Comparison of ENCODE assay signal across 17 cellular contexts in the genomic region with DNA sequence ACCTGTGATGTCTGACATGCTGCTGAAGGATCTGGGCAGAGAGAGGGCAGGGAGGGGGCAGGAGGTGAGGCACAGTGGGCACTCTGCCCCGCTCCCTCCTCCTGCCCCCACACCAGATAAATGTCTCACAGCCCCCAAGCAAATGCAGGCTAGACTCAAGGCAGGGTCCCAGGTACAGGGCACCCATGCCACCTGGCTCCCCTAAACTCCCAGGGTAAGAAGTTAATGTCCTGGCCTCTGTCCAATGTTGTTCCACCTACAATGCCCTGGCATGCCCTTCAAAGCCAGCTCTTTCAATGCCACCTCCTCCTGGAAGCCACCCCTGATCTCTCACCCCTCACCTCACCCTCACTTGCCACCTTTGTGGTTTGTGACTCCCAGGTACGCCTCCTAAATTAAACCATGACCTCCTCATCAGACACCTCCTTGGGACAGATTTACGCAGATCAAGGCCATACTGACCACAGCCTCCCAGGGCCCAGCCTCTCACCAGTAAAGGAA. TPM values are rescaled to one million over a fixed set of nuclear protein-coding genes. Genes with fewer than 3 reads are reported as not detected.
DNase-seq lines count a peak whose midpoint lies in the region; ATAC-seq and TF ChIP-seq lines count a peak whose summit lies in the region.
"Had no signal": no experiment of that assay in that cellular context is flagged by ENCODE, and none has a peak within 500 bp of the region (broad histone marks: within the 10 kb centered on the region; RNA-seq: fewer than 3 reads in every experiment).

No MANE protein-coding gene starts in this region.

- H2BK20ac ChIP-seq in IMR-90 (ENCODE audit: low read depth, low read length) = no peak overlapping the region

- H3K27ac ChIP-seq in IMR-90 (ENCODE audit: insufficient read depth, low read length) (no peak overlapping the region), colonic mucosa (peak overlapping the region; percentile 97), mucosa of rectum (ENCODE audit: low read depth in 2 of 2, low read length in 2 of 2) (peak overlapping the region; percentile 100), stomach smooth muscle (ENCODE audit: low read length) (peak overlapping the region; percentile 6), aorta (ENCODE audit: low read depth in 1 of 2, low read length in 2 of 2) (no peak overlapping the region)
- H3K27ac ChIP-seq: BLaER1, brain microvascular endothelial cell, foreskin keratinocyte had no signal

- H3K9me1 ChIP-seq in IMR-90 (ENCODE audit: insufficient read depth, low read length) = peaks cover 8% of the 10 kb centered on the region

- H3K9me3 ChIP-seq in IMR-90 (ENCODE audit: control insufficient read depth, insufficient read depth, low read length) (no peaks in the 10 kb centered on the region), colonic mucosa (no peaks in the 10 kb centered on the region), mucosa of rectum (ENCODE audit: control insufficient read depth in 2 of 2, low read length in 2 of 2) (no peaks in the 10 kb centered on the region), stomach smooth muscle (ENCODE audit: control insufficient read depth in 2 of 2, low read length in 2 of 2) (no peaks in the 10 kb centered on the region), aorta (ENCODE audit: control insufficient read depth, low read length) (no peaks in the 10 kb centered on the region)
- H3K9me3 ChIP-seq: BLaER1, HAP-1 had no signal

- H3K27me3 ChIP-seq in IMR-90 (ENCODE audit: control insufficient read depth, insufficient read depth, low read length) (no peaks in the 10 kb centered on the region), colonic mucosa (no peaks in the 10 kb centered on the region), mucosa of rectum (ENCODE audit: control insufficient read depth in 2 of 2, insufficient read depth in 2 of 2, low read length in 2 of 2) (no peaks in the 10 kb centered on the region), stomach smooth muscle (ENCODE audit: control insufficient read depth in 1 of 2, insufficient read depth in 2 of 2, low read length in 2 of 2) (peaks cover 10 to 17% of the 10 kb centered on the region in 2 donors), aorta (ENCODE audit: control insufficient read depth in 1 of 2, insufficient read depth in 2 of 2, low read length in 1 of 2) (no peaks in the 10 kb centered on the region)
- H3K27me3 ChIP-seq: BLaER1, brain microvascular endothelial cell, foreskin keratinocyte had no signal

- WGBS in IMR-90 (ENCODE audit: extremely low coverage in 2 of 2, insufficient read length in 1 of 2), 2 experiments = no CpG with 5 or more reads among the region's 3 CpGs
- 93 to 100% methylated on average over 2 to 3 of the region's 3 CpGs for whole genome bisulfite sequencing in aorta, 2 donors

- peaks cover 0 to 13% of the 10 kb centered on the region in 2 experiments; a peak in 2 of 4 replicates for H3K79me1 ChIP-seq in IMR-90 (ENCODE audit: low read depth in 1 of 2, low read length in 2 of 2)

- H3K14ac ChIP-seq in IMR-90 (replicated peaks; ENCODE audit: low read depth, low read length) = no peak overlapping the region

- no peak for DNase-seq in IMR-90
- DNase-seq in colonic mucosa = no peak
- DNase-seq in stimulated activated naive CD4-positive, alpha-beta T cell treated with Interleukin-2 at 50 U/mL for 16 hours (lab: John Stamatoyannopoulos, UW) = no peak
- no peak for DNase-seq in activated naive CD4-positive, alpha-beta T cell (lab: John Stamatoyannopoulos, UW)
- DNase-seq in aorta = no peak
- DNase-seq: brain microvascular endothelial cell; DMS79; effector CD4-positive, alpha-beta T cell; foreskin keratinocyte; mesendoderm; NCI-H2081 had no signal

- H3K9ac ChIP-seq in IMR-90 (ENCODE audit: low read depth, low read length) = no peak overlapping the region
- peak overlapping the region; percentile 36 to 86 for H3K9ac ChIP-seq in colonic mucosa (ENCODE audit: low read depth in 2 of 2, low read length in 2 of 2)
- peak overlapping the region; percentile 74 to 88 for H3K9ac ChIP-seq in mucosa of rectum (ENCODE audit: low read depth in 1 of 2, low read length in 2 of 2)
- no peak overlapping the region for H3K9ac ChIP-seq in stomach smooth muscle (ENCODE audit: low read length in 2 of 2)
- H3K9ac ChIP-seq: BLaER1 had no signal

- H3K23ac ChIP-seq in IMR-90 (ENCODE audit: low read depth, low read length) = no peak overlapping the region

- intact Hi-C loops in IMR-90 (cut with micrococcal nuclease) (no loop called here), colonic mucosa (cut with DNase I) (no loop called here), aorta (cut with DNase I) (no loop called here)

- no peak overlapping the region for H4K91ac ChIP-seq in IMR-90 (ENCODE audit: insufficient read depth, low read depth, low read length)

- TF ChIP-seq RAD21 in IMR-90 (IDR thresholded peaks at IDR 0.05; ENCODE audit: low read length) = no peak

- no peak overlapping the region for H4K8ac ChIP-seq in IMR-90 (ENCODE audit: low read depth in 2 of 2, low read length in 2 of 2)

- TF ChIP-seq POLR2A in IMR-90 (IDR thresholded peaks at IDR 0.05; ENCODE audit: low read depth, low read length) = no peak

- H3K56ac ChIP-seq in IMR-90 (ENCODE audit: extremely low read depth, insufficient read depth, low read length) = no peak overlapping the region

- H4K5ac ChIP-seq in IMR-90 (ENCODE audit: low read depth, low read length) = no peak overlapping the region

- no peak overlapping the region for H2BK5ac ChIP-seq in IMR-90 (ENCODE audit: low read depth, low read length, poor library complexity, severe bottlenecking)

- H2AK9ac ChIP-seq in IMR-90 (replicated peaks; ENCODE audit: low read depth, low read length, poor library complexity) = no peak overlapping the region

- CTCF ChIA-PET in IMR-90 (lab: Yijun Ruan, JAX) = no interaction called here

- POLR2A ChIA-PET in IMR-90 (lab: Charles Lee; ENCODE audit: unreplicated experiment) = no interaction called here

- H3K4ac ChIP-seq in IMR-90 (ENCODE audit: low read depth, low read length) = no peak overlapping the region

- H3K4me1 ChIP-seq in IMR-90 (ENCODE audit: control insufficient read depth, insufficient read depth, low read length) (peaks cover 11% of the 10 kb centered on the region), colonic mucosa (peaks cover 35% of the 10 kb centered on the region), mucosa of rectum (ENCODE audit: control insufficient read depth in 2 of 2, insufficient read depth in 2 of 2, low read length in 2 of 2) (peaks cover 56 to 70% of the 10 kb centered on the region in 2 donors), stomach smooth muscle (ENCODE audit: control insufficient read depth, insufficient read depth, low read length) (peaks cover 6% of the 10 kb centered on the region), aorta (ENCODE audit: control insufficient read depth in 1 of 2, insufficient read depth in 2 of 2, low read length in 2 of 2) (no peaks in the 10 kb centered on the region)
- H3K4me1 ChIP-seq: HAP-1 had no signal

- ATAC-seq in IMR-90 (ENCODE audit: low read depth) (no peak), aorta (ENCODE audit: low FRiP score) (no peak), GM19328 (IDR thresholded peaks at IDR 0.05; ENCODE audit: unreplicated experiment) (no peak)
- ATAC-seq: foreskin keratinocyte had no signal

- H2BK120ac ChIP-seq in IMR-90 (ENCODE audit: low read depth, low read length) = no peak overlapping the region

- 0 out of 2 replicates have a peak overlapping the region, but pooled peaks have one; percentile 24 for H2AK5ac ChIP-seq in IMR-90 (ENCODE audit: low read depth, low read length)

- H2BK15ac ChIP-seq in IMR-90 (ENCODE audit: low read depth, low read length) = no peak overlapping the region

- no peak overlapping the region for H2AFZ ChIP-seq in IMR-90 (replicated peaks; ENCODE audit: low read length, poor library complexity)

- in situ Hi-C loops in IMR-90 (cut with MboI; ENCODE audit: low sequenced_read_pairs) = no loop called here

- no peak overlapping the region for H3K4me2 ChIP-seq in IMR-90 (ENCODE audit: low read depth, low read length)
- H3K4me2 ChIP-seq: BLaER1 had no signal

- BruUV-seq in IMR-90 (replicated peaks; lab: Mats Ljungman, UMichigan) = no TSS peak

- TF ChIP-seq CTCF in IMR-90 (conservative IDR thresholded peaks at IDR 0.05; ENCODE audit: low read depth, low read length) (no peak), colonic mucosa (IDR thresholded peaks at IDR 0.05) (no peak)

- H3K4me3 ChIP-seq in IMR-90 (ENCODE audit: insufficient read depth, low read depth, low read length) (no peak overlapping the region), colonic mucosa (no peak overlapping the region), mucosa of rectum (ENCODE audit: low read length in 2 of 2) (no peak overlapping the region), stomach smooth muscle (ENCODE audit: low read length in 2 of 2) (no peak overlapping the region), aorta (ENCODE audit: low read length in 2 of 2) (no peak overlapping the region)
- H3K4me3 ChIP-seq: BLaER1, HAP-1 had no signal

- H3K18ac ChIP-seq in IMR-90 (ENCODE audit: low read depth, low read length) = no peak overlapping the region

- H4K20me1 ChIP-seq in IMR-90 (ENCODE audit: insufficient read depth, low read length) = no peaks in the 10 kb centered on the region; the same call in 1 of the 2 replicates
- H4K20me1 ChIP-seq: BLaER1 had no signal

- dilution Hi-C loops in IMR-90 (cut with HindIII; ENCODE audit: low sequenced_read_pairs, unreplicated experiment) = no loop called here

- peaks cover 31% of the 10 kb centered on the region for H3K36me3 ChIP-seq in IMR-90 (ENCODE audit: control insufficient read depth, insufficient read depth, low read length)
- no peaks in the 10 kb centered on the region for H3K36me3 ChIP-seq in colonic mucosa
- H3K36me3 ChIP-seq in mucosa of rectum (ENCODE audit: control insufficient read depth in 2 of 2, insufficient read depth in 2 of 2, low read length in 2 of 2) = peaks cover 23 to 27% of the 10 kb centered on the region in 2 donors
- no peaks in the 10 kb centered on the region for H3K36me3 ChIP-seq in stomach smooth muscle (ENCODE audit: control insufficient read depth in 2 of 2, insufficient read depth in 2 of 2, low read length in 2 of 2)
- no peaks in the 10 kb centered on the region for H3K36me3 ChIP-seq in aorta (ENCODE audit: control insufficient read depth in 1 of 2, insufficient read depth in 2 of 2, low read length in 1 of 2)
- H3K36me3 ChIP-seq: BLaER1, HAP-1 had no signal

RNA-seq across cellular contexts. Expression of gene CARD10, which starts 16.0 kb away (rescaled TPM):
- total RNA-seq in IMR-90 (2012; rRNA removed) (6.1 TPM in 2 replicates), colonic mucosa (10 to 100 TPM; 59.3 to 60.5 TPM), aorta (10 to 100 TPM; 10.1 to 24.9 TPM)
- polyA plus RNA-seq in IMR-90 (2012; rRNA removed) (18.4 and 19.8 TPM in 2 replicates), aorta (1 to 10 TPM; 2.2 to 8.8 TPM)
- polyA plus RNA-seq in IMR-90 (2012; cell fraction: cytosol; rRNA removed) = 9.8 and 18.6 TPM in 2 replicates
- polyA plus RNA-seq in IMR-90 (2012; cell fraction: nucleus; rRNA removed; ENCODE audit: low replicate concordance) = 23.8 and 66.7 TPM in 2 replicates

RNA-seq across cellular contexts. Expression of gene MFNG, which starts 17.0 kb away (rescaled TPM):
- total RNA-seq in IMR-90 (2012; rRNA removed) (not detected in 2 replicates), colonic mucosa (10 to 100 TPM in 1 of 2 donors, 1 to 10 TPM in 1; 6.5 to 10.7 TPM), aorta (10 to 100 TPM; 22.8 to 35.4 TPM)
- polyA plus RNA-seq in IMR-90 (2012; rRNA removed) (0.15 and 0.24 TPM in 2 replicates), aorta (10 to 100 TPM in 1 of 2 donors, 1 to 10 TPM in 1; 6.7 to 12.0 TPM)
- 0.08 and 0.34 TPM in 2 replicates for polyA plus RNA-seq in IMR-90 (2012; cell fraction: cytosol; rRNA removed)
- polyA plus RNA-seq in IMR-90 (2012; cell fraction: nucleus; rRNA removed; ENCODE audit: low replicate concordance) = 0.91 and 1.7 TPM in 2 replicates
- total RNA-seq: RPMI7951 had no signal

RNA-seq across cellular contexts. Expression of gene CDC42EP1, which starts 57.0 kb away (rescaled TPM):
- total RNA-seq in IMR-90 (2012; rRNA removed) (4.7 and 6.1 TPM in 2 replicates), colonic mucosa (10 to 100 TPM; 66.1 to 97.0 TPM), aorta (10 to 100 TPM; 69.1 to 76.3 TPM)
- polyA plus RNA-seq in IMR-90 (2012; rRNA removed) (47.3 and 59.2 TPM in 2 replicates), aorta (10 to 100 TPM; 26.0 to 44.6 TPM)
- polyA plus RNA-seq in IMR-90 (2012; cell fraction: cytosol; rRNA removed) = 34.5 and 61.4 TPM in 2 replicates
- 18.1 and 44.7 TPM in 2 replicates for polyA plus RNA-seq in IMR-90 (2012; cell fraction: nucleus; rRNA removed; ENCODE audit: low replicate concordance)

Comparison
In these comparisons a context has a peak if more than half of its experiments do, and no peak if none do; other contexts are left out.
1. H3K27ac ChIP-seq: peak in colonic mucosa (single experiment), mucosa of rectum (2 of 2) and stomach smooth muscle (single experiment); none in IMR-90 (single experiment) and aorta (0 of 2).
2. H3K9ac ChIP-seq: peak in colonic mucosa (2 of 2) and mucosa of rectum (2 of 2); none in IMR-90 (single experiment) and stomach smooth muscle (0 of 2).